ENCODE assay signal across 20 cellular contexts in the genomic region with DNA sequence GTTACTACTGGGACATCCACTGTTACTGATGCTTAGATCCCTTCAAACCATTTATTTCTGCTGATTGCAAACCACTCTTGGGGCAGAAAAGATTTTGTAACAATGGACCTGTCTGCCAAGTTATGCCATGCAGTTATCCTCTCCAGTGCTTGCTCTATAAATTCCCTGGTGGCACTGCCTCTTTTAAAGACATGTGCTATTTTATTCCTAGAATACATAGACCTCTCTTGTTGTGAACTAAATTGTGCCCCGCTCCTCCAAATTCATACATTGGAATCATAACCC.
A peak's percentile ranks its signal among the peaks of the same experiment; 100 is the strongest.
DNase-seq lines count a peak whose midpoint lies in the region; ATAC-seq, FAIRE-seq and TF ChIP-seq lines count a peak whose summit lies in the region.
"Had no signal": no experiment of that assay in that cellular context is flagged by ENCODE, and none has a peak within 500 bp of the region (broad histone marks: within the 10 kb centered on the region; RNA-seq: fewer than 3 reads in every experiment).

No MANE protein-coding gene starts in this region.

- H3K4me3 ChIP-seq in adipocyte (ENCODE audit: low read length) (peak overlapping the region; percentile 71), lower lobe of right lung (peak overlapping the region; percentile 32), small intestine (ENCODE audit: low read depth in 1 of 2, low read length in 2 of 2) (no peak overlapping the region)
- H3K4me3 ChIP-seq: thyroid gland had no signal

- no peaks in the 10 kb centered on the region for H3K27me3 ChIP-seq in adipocyte (replicated peaks; ENCODE audit: control insufficient read depth, insufficient read depth, low read length)
- no peaks in the 10 kb centered on the region for H3K27me3 ChIP-seq in lower lobe of right lung (ENCODE audit: low read depth)
- H3K27me3 ChIP-seq in small intestine (ENCODE audit: control insufficient read depth in 2 of 2, insufficient read depth in 2 of 2, low read length in 2 of 2), result no peaks in the 10 kb centered on the region
- H3K27me3 ChIP-seq: sigmoid colon, thyroid gland had no signal

- peak; percentile 4 for ATAC-seq in GM18868 (IDR thresholded peaks at IDR 0.05; ENCODE audit: unreplicated experiment)
- ATAC-seq in lower lobe of right lung, result no peak
- no peak for ATAC-seq in HG02571 (IDR thresholded peaks at IDR 0.05; ENCODE audit: unreplicated experiment)
- ATAC-seq: stimulated activated naive B cell treated with anti-CD40 and anti-IgM and Interleukin-4, amounts not matched to agents 10 μg/mL and 1 μg/mL and 100 μg/mL, for 72 hours had no signal

- H3K27ac ChIP-seq in lower lobe of right lung (no peak overlapping the region), small intestine (ENCODE audit: low read depth in 1 of 2, low read length in 1 of 2) (no peak overlapping the region)
- H3K27ac ChIP-seq: parathyroid adenoma, sigmoid colon, thyroid gland had no signal

- intact Hi-C loops in lower lobe of right lung (cut with DNase I), result no loop called here

- no peak for FAIRE-seq in small intestine (lab: Jason Lieb, UNC)
- FAIRE-seq: G401.6 had no signal

- H3K9me3 ChIP-seq in adipocyte (ENCODE audit: control insufficient read depth, low read length) (no peaks in the 10 kb centered on the region), lower lobe of right lung (no peaks in the 10 kb centered on the region), small intestine (ENCODE audit: control insufficient read depth, low read depth) (no peaks in the 10 kb centered on the region)
- H3K9me3 ChIP-seq: sigmoid colon, thyroid gland had no signal

- no peak for TF ChIP-seq CTCF in lower lobe of right lung (IDR thresholded peaks at IDR 0.05)
- TF ChIP-seq CTCF in GM13977 (IDR thresholded peaks at IDR 0.05; ENCODE audit: extremely low read depth, insufficient read depth, missing control alignments), result no peak

- no peaks in the 10 kb centered on the region for H3K36me3 ChIP-seq in adipocyte (ENCODE audit: control insufficient read depth, insufficient read depth, low read length, severe bottlenecking)
- no peaks in the 10 kb centered on the region for H3K36me3 ChIP-seq in lower lobe of right lung
- H3K36me3 ChIP-seq in small intestine (ENCODE audit: control insufficient read depth in 2 of 2, insufficient read depth in 2 of 2, low read length in 2 of 2), result no peaks in the 10 kb centered on the region
- H3K36me3 ChIP-seq: sigmoid colon, thyroid gland had no signal

- in situ Hi-C loops in GM13977 (cut with MboI; ENCODE audit: low pct_unique_long_range_greater_than_20kb, low sequenced_read_pairs, unreplicated experiment), result no loop called here

- H3K9ac ChIP-seq in adipocyte (ENCODE audit: low read length), result no peak overlapping the region
- H3K9ac ChIP-seq: parathyroid adenoma had no signal

- DNase-seq in NCI-H1436 treated with DMSO at 0.1 percent for 48 hours (lab: John Stamatoyannopoulos, UW) (peak; percentile 30), adipocyte (ENCODE audit: low read depth) (peak; percentile 4), lower lobe of right lung (no peak), small intestine (no peak), GM13977 (ENCODE audit: low spot score) (no peak)
- DNase-seq: activated CD4-positive, alpha-beta T cell treated with anti-CD3 and anti-CD28 coated beads, Interleukin-2, amount 50 U/mL, for 1 hour; activated naive CD4-positive, alpha-beta T cell; activated T-cell treated with anti-CD3 and anti-CD28 coated beads for 4 hours; islet precursor cell; naive B cell; NCI-H510A; SHP77 treated with DMSO at 0.1 percent for 48 hours; sigmoid colon; stimulated activated naive B cell treated with anti-CD40 and anti-IgM and Interleukin-4, amounts not matched to agents 10 μg/mL and 1 μg/mL and 100 μg/mL, for 72 hours; T-helper 1 cell; thyroid gland had no signal

- H3K4me1 ChIP-seq in adipocyte (ENCODE audit: control insufficient read depth, insufficient read depth, low read length) (peaks cover 3% of the 10 kb centered on the region), lower lobe of right lung (no peaks in the 10 kb centered on the region), small intestine (ENCODE audit: control insufficient read depth in 2 of 2, insufficient read depth in 1 of 2, low read depth in 1 of 2, low read length in 1 of 2) (no peaks in the 10 kb centered on the region)
- H3K4me1 ChIP-seq: parathyroid adenoma, thyroid gland had no signal

- 90 to 92% (median 90%) methylated on average over 1 of the region's 1 CpG for WGBS in small intestine, 3 donors

Comparison
In these comparisons a context has a peak if more than half of its experiments do, and no peak if none do; other contexts are left out.
1. DNase-seq: peak in NCI-H1436 treated with DMSO at 0.1 percent for 48 hours (single experiment) and adipocyte (single experiment); none in lower lobe of right lung (single experiment), small intestine (single experiment) and GM13977 (single experiment).
2. H3K4me3 ChIP-seq: peak in adipocyte (single experiment) and lower lobe of right lung (single experiment); none in small intestine (0 of 2).